10 cellular contexts compared by ENCODE assay signal in genomic region chr5:16741007-16741406, GRCh38.
DNase-seq lines count a peak whose midpoint lies in the region; ATAC-seq lines count a peak whose summit lies in the region.
"Had no signal": no experiment of that assay in that cellular context is flagged by ENCODE, and none has a peak within 500 bp of the region (broad histone marks: within the 10 kb centered on the region; RNA-seq: fewer than 3 reads in every experiment).

No MANE protein-coding gene starts in this region.

- H3K36me3 ChIP-seq in NT2/D1 (ENCODE audit: insufficient read depth, insufficient read length, low read length) = no peaks in the 10 kb centered on the region
- no peaks in the 10 kb centered on the region for H3K36me3 ChIP-seq in muscle layer of duodenum (ENCODE audit: control insufficient read depth in 1 of 2, insufficient read depth in 2 of 2, low read length in 2 of 2)
- H3K36me3 ChIP-seq: BLaER1 treated with 17β-estradiol and CSF1 and Interleukin-3, amounts not matched to agents 10 nM and 100 nM had no signal

- H3K4me1 ChIP-seq in NT2/D1 (ENCODE audit: insufficient read depth, insufficient read length) = peaks cover 5% of the 10 kb centered on the region
- H3K4me1 ChIP-seq in muscle layer of duodenum (ENCODE audit: control insufficient read depth in 1 of 2, insufficient read depth in 2 of 2, low read length in 2 of 2) = no peaks in the 10 kb centered on the region

- ATAC-seq in HG03432 (IDR thresholded peaks at IDR 0.05; ENCODE audit: unreplicated experiment) = no peak
- ATAC-seq in GM19455 (IDR thresholded peaks at IDR 0.05; ENCODE audit: unreplicated experiment) = no peak

- H3K27me3 ChIP-seq in NT2/D1 (ENCODE audit: insufficient read depth, insufficient read length) (no peaks in the 10 kb centered on the region), muscle layer of duodenum (ENCODE audit: low read depth, low read length) (no peaks in the 10 kb centered on the region)
- H3K27me3 ChIP-seq: BLaER1 treated with 17β-estradiol and CSF1 and Interleukin-3, amounts not matched to agents 10 nM and 100 nM had no signal

- H3K9ac ChIP-seq in NT2/D1 (ENCODE audit: insufficient read length, low read depth) = peak overlapping the region; percentile 74
- H3K9ac ChIP-seq: BLaER1 treated with 17β-estradiol and CSF1 and Interleukin-3, amounts not matched to agents 10 nM and 100 nM had no signal

- peak; percentile 24 for DNase-seq in GM03348 (ENCODE audit: low spot score)
- no peak for DNase-seq in NT2/D1 (ENCODE audit: low read depth, low spot score)
- DNase-seq in epithelial cell of prostate (ENCODE audit: low read depth, low spot score) = peak; percentile 48
- no peak for DNase-seq in kidney glomerular epithelial cell (lab: John Stamatoyannopoulos, UW)
- DNase-seq in activated CD8-positive, alpha-beta memory T cell treated with anti-CD3 and anti-CD28 coated beads, Interleukin-2, amount 50 U/mL, for 4 hours = no peak
- DNase-seq: NCI-H446 treated with DMSO at 0.1 percent for 48 hours had no signal

- H3K9me3 ChIP-seq in NT2/D1 (ENCODE audit: insufficient read depth, low read length) (no peaks in the 10 kb centered on the region), muscle layer of duodenum (ENCODE audit: control insufficient read depth in 1 of 2, low read length in 2 of 2) (no peaks in the 10 kb centered on the region)
- H3K9me3 ChIP-seq: BLaER1 treated with 17β-estradiol and CSF1 and Interleukin-3, amounts not matched to agents 10 nM and 100 nM had no signal

- H3K27ac ChIP-seq in epithelial cell of prostate = peak overlapping the region; percentile 38
- no peak overlapping the region for H3K27ac ChIP-seq in muscle layer of duodenum (ENCODE audit: low read length)
- H3K27ac ChIP-seq: BLaER1 treated with 17β-estradiol and CSF1 and Interleukin-3, amounts not matched to agents 10 nM and 100 nM had no signal

- H3K4me3 ChIP-seq in NT2/D1 (ENCODE audit: insufficient read length, low read depth) (peak overlapping the region; percentile 65), muscle layer of duodenum (ENCODE audit: low read depth in 1 of 2, low read length in 2 of 2) (peak overlapping the region; percentile 18 to 43)
- H3K4me3 ChIP-seq: BLaER1 treated with 17β-estradiol and CSF1 and Interleukin-3, amounts not matched to agents 10 nM and 100 nM had no signal

Comparison
In these comparisons a context has a peak if more than half of its experiments do, and no peak if none do; other contexts are left out.
1. DNase-seq: peak in GM03348 (single experiment) and epithelial cell of prostate (single experiment); none in NT2/D1 (single experiment), kidney glomerular epithelial cell (single experiment) and activated CD8-positive, alpha-beta memory T cell treated with anti-CD3 and anti-CD28 coated beads, Interleukin-2, amount 50 U/mL, for 4 hours (single experiment).